ENCODE assay signal across 2 cellular contexts in the genomic region with DNA sequence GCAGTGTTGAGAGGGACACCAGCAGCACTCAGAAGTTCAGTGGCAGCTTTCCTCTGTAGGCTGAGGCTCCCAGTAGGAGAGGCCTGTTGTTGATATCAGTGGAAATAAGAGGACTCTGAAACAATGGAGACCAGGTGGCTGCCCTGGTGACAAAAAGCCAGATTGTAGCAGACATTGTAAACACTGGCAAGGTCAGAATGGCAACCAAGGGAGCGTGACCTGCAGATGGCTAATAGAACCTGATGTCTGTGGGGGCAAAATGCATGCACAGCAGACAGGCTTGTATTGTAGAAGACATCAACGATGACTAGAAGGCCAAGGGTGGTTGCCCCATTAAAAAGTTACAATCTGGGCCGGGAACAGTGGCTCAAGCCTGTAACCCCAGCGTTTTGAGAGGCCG.
TF ChIP-seq lines count a peak whose summit lies in the region.

No MANE protein-coding gene starts in this region.

TF ChIP-seq in HepG2, 621 proteins besides CTCF, POLR2A, EP300 and RAD21 (continues in another document):
- TF ChIP-seq FOXC1 (CRISPR knock-in tag; IDR thresholded peaks at IDR 0.05; ENCODE audit: borderline replicate concordance) (no peak), XRCC5 (optimal IDR thresholded peaks at IDR 0.05; ENCODE audit: low read length) (no peak), ZNF619 (CRISPR knock-in tag; IDR thresholded peaks at IDR 0.05) (no peak), ZNF205 (CRISPR knock-in tag; IDR thresholded peaks at IDR 0.05) (0 out of 2 replicates have a peak, but pooled peaks have one; percentile 43), CBX2 (IDR thresholded peaks at IDR 0.05; ENCODE audit: low read depth, low read length) (no peak), CBX2 (CRISPR knock-in tag; IDR thresholded peaks at IDR 0.05; ENCODE audit: low read depth) (no peak), HMG20A (CRISPR knock-in tag; IDR thresholded peaks at IDR 0.05; ENCODE audit: borderline replicate concordance) (peak; percentile 60; the same call in 1 of the 2 replicates), NCOA2 (CRISPR knock-in tag; IDR thresholded peaks at IDR 0.05) (0 out of 2 replicates have a peak, but pooled peaks have one; percentile 17), ZFX (CRISPR knock-in tag; IDR thresholded peaks at IDR 0.05; ENCODE audit: low read depth) (peak; percentile 44; the same call in 1 of the 2 replicates), NR2F6 (IDR thresholded peaks at IDR 0.05) (peak; percentile 87), NR2F6 (CRISPR knock-in tag; IDR thresholded peaks at IDR 0.05) (peak; percentile 91), SMAD1 (CRISPR knock-in tag; IDR thresholded peaks at IDR 0.05; ENCODE audit: borderline replicate concordance, low read depth) (no peak), AFF4 (CRISPR knock-in tag; IDR thresholded peaks at IDR 0.05) (no peak), PAX8 (CRISPR knock-in tag; IDR thresholded peaks at IDR 0.05; ENCODE audit: borderline replicate concordance) (no peak), NR2F2 (IDR thresholded peaks at IDR 0.05; ENCODE audit: borderline replicate concordance, low read depth) (peak; percentile 69; the same call in 1 of the 2 replicates), RAD51 (IDR thresholded peaks at IDR 0.05; ENCODE audit: borderline replicate concordance) (no peak), SALL1 (CRISPR knock-in tag; IDR thresholded peaks at IDR 0.05) (peak; percentile 56), MXI1 (IDR thresholded peaks at IDR 0.05; ENCODE audit: borderline replicate concordance, low read depth, low read length) (no peak), TSC22D2 (CRISPR knock-in tag; IDR thresholded peaks at IDR 0.05; ENCODE audit: borderline replicate concordance) (no peak)
- TF ChIP-seq, protein P1, sequence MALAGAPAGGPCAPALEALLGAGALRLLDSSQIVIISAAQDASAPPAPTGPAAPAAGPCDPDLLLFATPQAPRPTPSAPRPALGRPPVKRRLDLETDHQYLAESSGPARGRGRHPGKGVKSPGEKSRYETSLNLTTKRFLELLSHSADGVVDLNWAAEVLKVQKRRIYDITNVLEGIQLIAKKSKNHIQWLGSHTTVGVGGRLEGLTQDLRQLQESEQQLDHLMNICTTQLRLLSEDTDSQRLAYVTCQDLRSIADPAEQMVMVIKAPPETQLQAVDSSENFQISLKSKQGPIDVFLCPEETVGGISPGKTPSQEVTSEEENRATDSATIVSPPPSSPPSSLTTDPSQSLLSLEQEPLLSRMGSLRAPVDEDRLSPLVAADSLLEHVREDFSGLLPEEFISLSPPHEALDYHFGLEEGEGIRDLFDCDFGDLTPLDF (CRISPR knock-in tag; IDR thresholded peaks at IDR 0.05), result no peak
- TF ChIP-seq, protein P2, sequence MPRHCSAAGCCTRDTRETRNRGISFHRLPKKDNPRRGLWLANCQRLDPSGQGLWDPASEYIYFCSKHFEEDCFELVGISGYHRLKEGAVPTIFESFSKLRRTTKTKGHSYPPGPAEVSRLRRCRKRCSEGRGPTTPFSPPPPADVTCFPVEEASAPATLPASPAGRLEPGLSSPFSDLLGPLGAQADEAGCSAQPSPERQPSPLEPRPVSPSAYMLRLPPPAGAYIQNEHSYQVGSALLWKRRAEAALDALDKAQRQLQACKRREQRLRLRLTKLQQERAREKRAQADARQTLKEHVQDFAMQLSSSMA (CRISPR knock-in tag; IDR thresholded peaks at IDR 0.05), result no peak
- TF ChIP-seq, protein P3, sequence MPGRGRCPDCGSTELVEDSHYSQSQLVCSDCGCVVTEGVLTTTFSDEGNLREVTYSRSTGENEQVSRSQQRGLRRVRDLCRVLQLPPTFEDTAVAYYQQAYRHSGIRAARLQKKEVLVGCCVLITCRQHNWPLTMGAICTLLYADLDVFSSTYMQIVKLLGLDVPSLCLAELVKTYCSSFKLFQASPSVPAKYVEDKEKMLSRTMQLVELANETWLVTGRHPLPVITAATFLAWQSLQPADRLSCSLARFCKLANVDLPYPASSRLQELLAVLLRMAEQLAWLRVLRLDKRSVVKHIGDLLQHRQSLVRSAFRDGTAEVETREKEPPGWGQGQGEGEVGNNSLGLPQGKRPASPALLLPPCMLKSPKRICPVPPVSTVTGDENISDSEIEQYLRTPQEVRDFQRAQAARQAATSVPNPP (CRISPR knock-in tag; IDR thresholded peaks at IDR 0.05), result no peak

TF ChIP-seq in HEK293T, 16 proteins besides CTCF, POLR2A, EP300 and RAD21:
- no peak for TF ChIP-seq FOXA1 (IDR thresholded peaks at IDR 0.05)
- TF ChIP-seq HDGF (IDR thresholded peaks at IDR 0.05; ENCODE audit: borderline replicate concordance), result no peak
- TF ChIP-seq LEF1 (IDR thresholded peaks at IDR 0.05; ENCODE audit: borderline replicate concordance), result no peak
- no peak for TF ChIP-seq FOXM1 (IDR thresholded peaks at IDR 0.05; ENCODE audit: borderline replicate concordance)
- no peak for TF ChIP-seq ELF4 (IDR thresholded peaks at IDR 0.05)
- TF ChIP-seq CTBP1 (IDR thresholded peaks at IDR 0.05; ENCODE audit: borderline replicate concordance), result no peak
- no peak for TF ChIP-seq BHLHE40 (IDR thresholded peaks at IDR 0.05; ENCODE audit: borderline replicate concordance)
- TF ChIP-seq ZNF384 (IDR thresholded peaks at IDR 0.05), result no peak
- TF ChIP-seq, protein P4, sequence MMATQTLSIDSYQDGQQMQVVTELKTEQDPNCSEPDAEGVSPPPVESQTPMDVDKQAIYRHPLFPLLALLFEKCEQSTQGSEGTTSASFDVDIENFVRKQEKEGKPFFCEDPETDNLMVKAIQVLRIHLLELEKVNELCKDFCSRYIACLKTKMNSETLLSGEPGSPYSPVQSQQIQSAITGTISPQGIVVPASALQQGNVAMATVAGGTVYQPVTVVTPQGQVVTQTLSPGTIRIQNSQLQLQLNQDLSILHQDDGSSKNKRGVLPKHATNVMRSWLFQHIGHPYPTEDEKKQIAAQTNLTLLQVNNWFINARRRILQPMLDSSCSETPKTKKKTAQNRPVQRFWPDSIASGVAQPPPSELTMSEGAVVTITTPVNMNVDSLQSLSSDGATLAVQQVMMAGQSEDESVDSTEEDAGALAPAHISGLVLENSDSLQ (IDR thresholded peaks at IDR 0.05), result no peak
- no peak for TF ChIP-seq NFRKB (IDR thresholded peaks at IDR 0.05)
- TF ChIP-seq ARNT (IDR thresholded peaks at IDR 0.05), result no peak
- TF ChIP-seq TARDBP (IDR thresholded peaks at IDR 0.05), result no peak
- no peak for TF ChIP-seq SP1 (IDR thresholded peaks at IDR 0.05)
- no peak for TF ChIP-seq L3MBTL2 (conservative IDR thresholded peaks at IDR 0.05)
- TF ChIP-seq SUZ12 (IDR thresholded peaks at IDR 0.05), result no peak
- TF ChIP-seq FOXK2 (IDR thresholded peaks at IDR 0.05), result no peak
TF ChIP-seq in HEK293T: peak in this region for 0.
